ENCODE assay signal across 8 cellular contexts in genomic region chr4:44679060-44679459, GRCh38. TPM values are rescaled to one million over a fixed set of nuclear protein-coding genes. Genes with fewer than 3 reads are reported as not detected.
A peak's percentile ranks its signal among the peaks of the same experiment; 100 is the strongest.
DNase-seq lines count a peak whose midpoint lies in the region; ATAC-seq and TF ChIP-seq lines count a peak whose summit lies in the region.

No MANE protein-coding gene starts in this region.

- no peaks in the 10 kb centered on the region for H3K27me3 Mint-ChIP-seq in activated CD4-positive, alpha-beta T cell treated with anti-CD3 and anti-CD28 coated beads, Interleukin-2, amount 10 ng/mL, durations not matched to agents 7 days and 5 days
- H3K27me3 Mint-ChIP-seq in effector memory CD8-positive, alpha-beta T cell: no peaks in the 10 kb centered on the region
- H3K27me3 Mint-ChIP-seq in osteocyte (ENCODE audit: unreplicated experiment): peaks cover 10% of the 10 kb centered on the region

- no peaks in the 10 kb centered on the region for H3K9me3 Mint-ChIP-seq in activated CD4-positive, alpha-beta T cell treated with anti-CD3 and anti-CD28 coated beads, Interleukin-2, amount 10 ng/mL, durations not matched to agents 7 days and 5 days
- H3K9me3 Mint-ChIP-seq in effector memory CD8-positive, alpha-beta T cell: no peaks in the 10 kb centered on the region
- H3K9me3 Mint-ChIP-seq in osteocyte (ENCODE audit: unreplicated experiment): no peaks in the 10 kb centered on the region

- CTCF ChIA-PET in activated CD4-positive, alpha-beta T cell treated with anti-CD3 and anti-CD28 coated beads, Interleukin-2, amount 10 ng/mL, durations not matched to agents 7 days and 5 days (lab: Charles Lee): interaction anchor here (0.6 to 1.2 kb wide), 2 partner anchors 17 to 352 kb away, joined by 3 to 4 read pairs; no protein-coding TSS in a partner anchor

- peak overlapping the region; percentile 90 for H3K4me3 ChIP-seq in MG63

- peak; percentile 2 for ATAC-seq in effector memory CD8-positive, alpha-beta T cell (replicated peaks)

- DNase-seq in activated CD4-positive, alpha-beta T cell treated with anti-CD3 and anti-CD28 coated beads, Interleukin-2, amount 10 ng/mL, durations not matched to agents 7 days and 5 days: no peak
- no peak for DNase-seq in activated CD4-positive, alpha-beta T cell treated with anti-CD3 and anti-CD28 coated beads, Interleukin-2, amount 50 U/mL, for 4 hours
- no peak for DNase-seq in MG63
- DNase-seq in effector memory CD8-positive, alpha-beta T cell: no peak
- no peak for DNase-seq in osteocyte (ENCODE audit: extremely low spot score, unreplicated experiment)
- DNase-seq in HuH-7 (ENCODE audit: low spot score): no peak
- no peak for DNase-seq in activated CD4-positive, alpha-beta T cell treated with anti-CD3 and anti-CD28 coated beads for 4 hours
- DNase-seq in COLO829 (ENCODE audit: low spot score): no peak

- H3K27ac Mint-ChIP-seq in activated CD4-positive, alpha-beta T cell treated with anti-CD3 and anti-CD28 coated beads, Interleukin-2, amount 10 ng/mL, durations not matched to agents 7 days and 5 days: peak overlapping the region; percentile 99
- peak overlapping the region; percentile 98 to 99 for H3K27ac Mint-ChIP-seq in effector memory CD8-positive, alpha-beta T cell
- peak overlapping the region; percentile 99 for H3K27ac Mint-ChIP-seq in osteocyte (ENCODE audit: unreplicated experiment)

- H3K4me3 Mint-ChIP-seq in activated CD4-positive, alpha-beta T cell treated with anti-CD3 and anti-CD28 coated beads, Interleukin-2, amount 10 ng/mL, durations not matched to agents 7 days and 5 days: peak overlapping the region; percentile 97
- H3K4me3 Mint-ChIP-seq in effector memory CD8-positive, alpha-beta T cell: peak overlapping the region; percentile 91 to 94
- peak overlapping the region; percentile 95 for H3K4me3 Mint-ChIP-seq in osteocyte (ENCODE audit: unreplicated experiment)

- H3K9me3 ChIP-seq in MG63: no peaks in the 10 kb centered on the region

- POLR2A ChIA-PET in activated CD4-positive, alpha-beta T cell treated with anti-CD3 and anti-CD28 coated beads, Interleukin-2, amount 10 ng/mL, durations not matched to agents 7 days and 5 days (lab: Charles Lee): no interaction called here

- no peak for TF ChIP-seq CTCF in osteocyte (IDR thresholded peaks at IDR 0.05)

- H3K36me3 Mint-ChIP-seq in activated CD4-positive, alpha-beta T cell treated with anti-CD3 and anti-CD28 coated beads, Interleukin-2, amount 10 ng/mL, durations not matched to agents 7 days and 5 days (ENCODE audit: low read depth): peaks cover 13% of the 10 kb centered on the region
- H3K36me3 Mint-ChIP-seq in effector memory CD8-positive, alpha-beta T cell (ENCODE audit: insufficient read depth): peaks cover 22% of the 10 kb centered on the region
- peaks cover 3% of the 10 kb centered on the region for H3K36me3 Mint-ChIP-seq in osteocyte (ENCODE audit: unreplicated experiment)

- H3K36me3 ChIP-seq in MG63: peaks cover 16% of the 10 kb centered on the region

- no peaks in the 10 kb centered on the region for H3K27me3 ChIP-seq in MG63

- peaks cover 37% of the 10 kb centered on the region for H3K4me1 Mint-ChIP-seq in activated CD4-positive, alpha-beta T cell treated with anti-CD3 and anti-CD28 coated beads, Interleukin-2, amount 10 ng/mL, durations not matched to agents 7 days and 5 days
- H3K4me1 Mint-ChIP-seq in effector memory CD8-positive, alpha-beta T cell (ENCODE audit: low read depth in 2 of 2): peaks cover 10 to 17% of the 10 kb centered on the region in 2 donors
- H3K4me1 Mint-ChIP-seq in osteocyte (ENCODE audit: unreplicated experiment): peaks cover 31% of the 10 kb centered on the region

RNA-seq across cellular contexts. Expression of gene GUF1, which starts 0.8 kb away (rescaled TPM):
- total RNA-seq in activated CD4-positive, alpha-beta T cell treated with anti-CD3 and anti-CD28 coated beads, Interleukin-2, amount 10 ng/mL, durations not matched to agents 7 days and 5 days: 10 to 100 TPM; 23.6 to 28.5 TPM
- total RNA-seq in MG63 (2014; rRNA removed; shearing (Covaris generic); ENCODE audit: low replicate concordance): 4.2 and 8.1 TPM in 2 replicates
- total RNA-seq in osteocyte: 18.5 and 20.7 TPM in 2 replicates

RNA-seq across cellular contexts. Expression of gene YIPF7, which starts 27.6 kb away (rescaled TPM):
- not detected for total RNA-seq in activated CD4-positive, alpha-beta T cell treated with anti-CD3 and anti-CD28 coated beads, Interleukin-2, amount 10 ng/mL, durations not matched to agents 7 days and 5 days
- total RNA-seq in MG63 (2014; rRNA removed; shearing (Covaris generic); ENCODE audit: low replicate concordance): not detected in 2 replicates
- not detected in 2 replicates for total RNA-seq in osteocyte

RNA-seq across cellular contexts. Expression of gene GNPDA2, which starts 47.3 kb away (rescaled TPM):
- 10 to 100 TPM in 1 of 2 experiments, 1 to 10 TPM in 1; 9.9 to 11.4 TPM for total RNA-seq in activated CD4-positive, alpha-beta T cell treated with anti-CD3 and anti-CD28 coated beads, Interleukin-2, amount 10 ng/mL, durations not matched to agents 7 days and 5 days
- total RNA-seq in MG63 (2014; rRNA removed; shearing (Covaris generic); ENCODE audit: low replicate concordance): 10.5 and 35.7 TPM in 2 replicates
- 15.4 and 16.6 TPM in 2 replicates for total RNA-seq in osteocyte
